In the genomic region with DNA sequence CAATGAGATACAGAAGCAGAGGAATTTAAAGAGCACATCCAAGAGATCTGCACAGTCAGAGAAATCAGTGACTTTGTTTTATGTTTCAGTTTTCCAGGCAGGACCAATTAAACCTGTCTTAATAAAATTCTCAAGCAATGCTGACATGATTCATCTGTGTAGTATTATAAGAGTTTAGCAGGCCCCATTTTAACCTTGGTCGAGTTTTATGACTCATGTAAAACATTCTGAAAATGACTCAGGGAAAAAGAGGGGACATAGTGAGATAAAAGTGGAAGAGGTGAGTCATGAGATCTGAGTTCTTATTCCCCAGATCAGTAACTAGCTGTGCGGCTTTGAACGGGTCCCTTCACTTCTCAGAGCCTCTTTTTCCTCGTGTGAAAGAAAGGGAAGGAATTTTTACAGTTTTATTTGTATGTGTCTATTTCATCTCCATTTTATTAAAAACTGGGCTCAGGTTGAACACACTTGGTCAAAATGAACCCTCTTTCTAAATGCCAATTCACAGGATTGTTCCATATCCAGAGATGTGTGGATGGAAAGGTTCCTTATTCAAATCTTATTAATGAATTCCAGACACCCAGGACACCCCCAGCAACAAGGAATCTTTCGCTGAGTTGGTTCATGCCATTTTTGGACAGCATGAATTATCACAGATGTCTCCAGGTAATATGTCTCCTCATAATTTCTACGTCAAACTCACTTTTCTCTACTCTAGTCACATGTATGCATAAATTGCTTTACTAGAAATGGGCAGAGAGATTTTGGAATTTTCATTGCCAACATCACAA, we compare ENCODE assay signal across 8 cellular contexts.
DNase-seq lines count a peak whose midpoint lies in the region; ATAC-seq and TF ChIP-seq lines count a peak whose summit lies in the region.

No MANE protein-coding gene starts in this region.

- H3K27ac ChIP-seq in caudate nucleus (ENCODE audit: low read depth, low read length) = peak overlapping the region; percentile 52
- H3K27ac ChIP-seq in naive thymus-derived CD4-positive, alpha-beta T cell (ENCODE audit: low read depth, low read length) = no peak overlapping the region

- H3K4me1 Mint-ChIP-seq in naive thymus-derived CD4-positive, alpha-beta T cell = peaks cover 0 to 14% (median 4%) of the 10 kb centered on the region in 7 donors

- H3K36me3 ChIP-seq in naive thymus-derived CD4-positive, alpha-beta T cell (ENCODE audit: control insufficient read depth in 2 of 3, insufficient read depth in 3 of 3, low read length in 3 of 3) = no peaks in the 10 kb centered on the region

- peaks cover 0 to 2% (median 0%) of the 10 kb centered on the region in 11 donors for H3K9me3 Mint-ChIP-seq in naive thymus-derived CD4-positive, alpha-beta T cell

- no peak for TF ChIP-seq POLR2A in GM18505 (IDR thresholded peaks at IDR 0.05; ENCODE audit: borderline replicate concordance, extremely low read depth, insufficient read depth, insufficient read length)
- TF ChIP-seq POLR2A in NB4 (IDR thresholded peaks at IDR 0.05; ENCODE audit: extremely low read depth, insufficient read length) = no peak

- POLR2A ChIA-PET in HEK293T (lab: Yijun Ruan, JAX) = no interaction called here
- POLR2A ChIA-PET in naive thymus-derived CD4-positive, alpha-beta T cell (lab: Charles Lee) = no interaction called here

- peaks cover 0 to 6% (median 0%) of the 10 kb centered on the region in 5 donors for H3K36me3 Mint-ChIP-seq in naive thymus-derived CD4-positive, alpha-beta T cell

- H3K27ac Mint-ChIP-seq in naive thymus-derived CD4-positive, alpha-beta T cell = peak overlapping the region in 1 of 9 donors; percentile 2

- H3K4me1 ChIP-seq in naive thymus-derived CD4-positive, alpha-beta T cell (ENCODE audit: control insufficient read depth in 2 of 2, insufficient read depth in 2 of 2, low read length in 2 of 2) = no peaks in the 10 kb centered on the region

- peaks cover 0 to 21% (median 0%) of the 10 kb centered on the region in 5 donors for H3K27me3 Mint-ChIP-seq in naive thymus-derived CD4-positive, alpha-beta T cell

- peak; percentile 12 for DNase-seq in HEK293T (ENCODE audit: extremely low spot score)
- DNase-seq in NB4 (ENCODE audit: low read depth) = peak; percentile 88
- DNase-seq in caudate nucleus (lab: John Stamatoyannopoulos, UW) = peak in 3 of 61 donors; percentile 20 to 56 (median 23)
- DNase-seq in naive thymus-derived CD4-positive, alpha-beta T cell = no peak
- DNase-seq in NCI-H1694 (lab: John Stamatoyannopoulos, UW) = no peak
- DNase-seq in SK-N-DZ (ENCODE audit: low spot score) = no peak
- DNase-seq in left lobe of liver (ENCODE audit: low spot score) = no peak

- intact Hi-C loops in naive thymus-derived CD4-positive, alpha-beta T cell (cut with micrococcal nuclease) = no loop called here

- no peak overlapping the region for H3K4me3 Mint-ChIP-seq in naive thymus-derived CD4-positive, alpha-beta T cell

- H3K4me3 ChIP-seq in NB4 (ENCODE audit: low read depth, low read length) = no peak overlapping the region
- H3K4me3 ChIP-seq in naive thymus-derived CD4-positive, alpha-beta T cell (ENCODE audit: low read length) = no peak overlapping the region

- no peak for TF ChIP-seq CTCF in NB4 (IDR thresholded peaks at IDR 0.05; ENCODE audit: low read depth, low read length)

- CTCF ChIA-PET in HEK293T (lab: Yijun Ruan, JAX) = interaction anchor here (0.6 to 2.1 kb wide), 3 partner anchors 25 to 102 kb away, joined by 3 to 9 read pairs (median 5); no protein-coding TSS in a partner anchor
- CTCF ChIA-PET in naive thymus-derived CD4-positive, alpha-beta T cell (lab: Charles Lee) = no interaction called here

- no peaks in the 10 kb centered on the region for H3K27me3 ChIP-seq in naive thymus-derived CD4-positive, alpha-beta T cell (ENCODE audit: control insufficient read depth in 2 of 2, insufficient read depth in 2 of 2, low read length in 2 of 2)

- ATAC-seq in GM18505 (IDR thresholded peaks at IDR 0.05; ENCODE audit: unreplicated experiment) (peak; percentile 94), left lobe of liver (no peak)
- ATAC-seq in naive thymus-derived CD4-positive, alpha-beta T cell = peak; percentile 56

- H3K9me3 ChIP-seq in naive thymus-derived CD4-positive, alpha-beta T cell (ENCODE audit: control insufficient read depth in 2 of 3, low read length in 3 of 3) = no peaks in the 10 kb centered on the region

TF ChIP-seq in HEK293T, 16 proteins besides CTCF, POLR2A, EP300 and RAD21:
- TF ChIP-seq LEF1 (IDR thresholded peaks at IDR 0.05; ENCODE audit: borderline replicate concordance) = no peak
- 0 out of 2 replicates have a peak, but pooled peaks have one; percentile 41 for TF ChIP-seq CTBP1 (IDR thresholded peaks at IDR 0.05; ENCODE audit: borderline replicate concordance)
- peak; percentile 81 for TF ChIP-seq PKNOX1 (IDR thresholded peaks at IDR 0.05)
- no peak for TF ChIP-seq ARNT (IDR thresholded peaks at IDR 0.05)

Comparison
In these comparisons a context has a peak if more than half of its experiments do, and no peak if none do; other contexts are left out.
1. DNase-seq: peak in HEK293T (single experiment) and NB4 (single experiment); none in naive thymus-derived CD4-positive, alpha-beta T cell (0 of 9), NCI-H1694 (single experiment), SK-N-DZ (single experiment) and left lobe of liver (single experiment).